In the genomic region with DNA sequence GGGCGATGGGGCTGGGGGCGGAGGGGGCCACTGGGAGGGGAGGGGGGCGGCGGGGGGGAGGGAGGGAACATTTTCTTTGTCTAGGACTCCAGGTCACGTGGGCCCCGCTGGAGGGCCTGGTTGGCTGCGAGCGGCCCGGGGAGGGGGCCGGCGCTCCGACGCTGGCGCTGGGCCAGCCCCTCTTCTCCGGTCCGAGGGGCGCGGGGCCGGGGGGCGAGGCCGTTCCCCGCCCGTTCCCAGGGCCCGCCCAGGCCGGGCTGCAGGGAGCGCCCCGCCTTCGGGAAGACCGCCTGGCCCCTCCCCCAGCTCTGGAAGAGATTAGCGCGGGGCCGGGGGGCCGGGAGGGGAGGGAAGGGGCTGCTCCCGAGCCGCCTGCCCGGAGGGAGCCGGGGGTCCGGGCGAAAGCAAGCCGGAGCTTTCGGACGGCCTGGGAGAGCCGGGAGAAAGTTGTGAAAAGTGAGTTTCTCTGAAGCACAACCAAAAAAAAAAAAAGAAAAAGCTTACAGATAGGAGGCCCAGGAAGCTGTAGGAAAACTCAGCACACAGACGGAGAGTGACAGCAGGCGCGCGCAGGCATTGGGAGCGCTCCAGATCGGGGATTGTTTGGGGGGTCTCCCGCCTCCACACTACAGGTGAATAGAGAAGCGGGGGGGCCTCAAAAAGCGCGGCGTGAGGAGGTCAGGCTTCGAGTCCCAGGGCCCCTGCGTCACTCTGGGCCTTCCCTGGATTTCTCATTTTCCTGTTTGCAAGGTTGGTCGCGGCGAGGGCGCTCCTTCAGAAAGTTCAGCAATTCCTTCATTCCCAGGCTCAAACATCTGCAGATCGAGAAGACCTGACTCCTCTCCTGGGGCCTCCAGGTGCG, we compare ENCODE assay signal across 8 cellular contexts.
DNase-seq lines count a peak whose midpoint lies in the region; ATAC-seq and TF ChIP-seq lines count a peak whose summit lies in the region.

No MANE protein-coding gene starts in this region.

- CTCF ChIA-PET in WTC11 (lab: Charles Lee), result interaction anchor here (0.6 to 3.9 kb wide), 9 partner anchors 21 to 1940 kb away, joined by 3 to 31 read pairs (median 4); no protein-coding TSS in a partner anchor

- H3K9me3 ChIP-seq in duodenal mucosa (ENCODE audit: control insufficient read depth in 1 of 2, low read length in 2 of 2) (no peaks in the 10 kb centered on the region), lung (ENCODE audit: control insufficient read depth in 2 of 2, insufficient read depth in 1 of 2, low read length in 1 of 2) (no peaks in the 10 kb centered on the region)

- H3K27me3 ChIP-seq in duodenal mucosa (ENCODE audit: control insufficient read depth in 1 of 2, insufficient read depth in 2 of 2, low read length in 2 of 2) (no peaks in the 10 kb centered on the region), lung (ENCODE audit: control insufficient read depth, insufficient read depth) (no peaks in the 10 kb centered on the region)

- POLR2A ChIA-PET in WTC11 (lab: Charles Lee), result interaction anchor here (0.5 to 2.9 kb wide), 14 partner anchors 8 to 529 kb away, joined by 3 to 14 read pairs (median 6); no protein-coding TSS in a partner anchor

- H3K4me1 ChIP-seq in duodenal mucosa (ENCODE audit: control insufficient read depth in 1 of 2, insufficient read depth in 2 of 2, low read length in 2 of 2) (peaks cover 7 to 11% of the 10 kb centered on the region in 2 donors), lung (ENCODE audit: control insufficient read depth in 2 of 2, insufficient read depth in 2 of 2, low read length in 2 of 2) (peaks cover 0 to 12% of the 10 kb centered on the region in 2 donors)

- DNase-seq in activated CD8-positive, alpha-beta memory T cell treated with anti-CD3 and anti-CD28 coated beads, Interleukin-2, amount 50 U/mL, for 4 hours, result peak; percentile 58
- DNase-seq in activated CD8-positive, alpha-beta memory T cell treated with anti-CD3 and anti-CD28 coated beads for 24 hours, result no peak
- DNase-seq in NCI-H128 (lab: John Stamatoyannopoulos, UW; ENCODE audit: unreplicated experiment), result peak; percentile 59
- peak; percentile 92 for DNase-seq in WTC11 (ENCODE audit: low spot score)
- DNase-seq in lung (ENCODE audit: low spot score), result peak; percentile 64
- DNase-seq in stimulated activated CD8-positive, alpha-beta memory T cell treated with anti-CD3 and anti-CD28 coated beads, Interleukin-2, amount 100 ng/mL, for 48 hours (ENCODE audit: low read depth in 2 of 2), result peak; percentile 39 to 44

- TF ChIP-seq CTCF in WTC11 (IDR thresholded peaks at IDR 0.05) (no peak), lung (IDR thresholded peaks at IDR 0.05; ENCODE audit: control extremely low read depth, extremely low read depth) (no peak)

- 16 to 26% methylated on average over 48 to 60 of the region's 62 CpGs for WGBS in lung, 2 donors

- peak overlapping the region in 1 of 2 donors; percentile 62 for H3K9ac ChIP-seq in duodenal mucosa (ENCODE audit: low read depth in 1 of 2, low read length in 2 of 2)

- peaks cover 43% of the 10 kb centered on the region for H3K36me3 Mint-ChIP-seq in WTC11

- H3K27ac Mint-ChIP-seq in WTC11, result peak overlapping the region; percentile 55

- H3K36me3 ChIP-seq in duodenal mucosa (ENCODE audit: control insufficient read depth in 1 of 2, insufficient read depth in 2 of 2, low read length in 2 of 2) (peaks cover 0 to 21% of the 10 kb centered on the region in 2 donors), lung (ENCODE audit: control insufficient read depth in 2 of 2, insufficient read depth in 2 of 2, low read length in 2 of 2) (peaks cover 0 to 16% of the 10 kb centered on the region in 2 donors)

- H3K4me3 ChIP-seq in duodenal mucosa (ENCODE audit: low read depth in 1 of 2, low read length in 2 of 2) (peak overlapping the region; percentile 63 to 71), lung (peak overlapping the region; percentile 16)

- peaks cover 58% of the 10 kb centered on the region for H3K4me1 Mint-ChIP-seq in WTC11

- ATAC-seq in WTC11 (peak; percentile 93), lung (ENCODE audit: insufficient read depth, low FRiP score) (peak; percentile 63), HG02938 (IDR thresholded peaks at IDR 0.05; ENCODE audit: unreplicated experiment) (no peak)

- peak overlapping the region; percentile 65 for H3K4me3 Mint-ChIP-seq in WTC11

- H3K27me3 Mint-ChIP-seq in WTC11 (ENCODE audit: low read depth), result no peaks in the 10 kb centered on the region; the same call in 1 of the 2 replicates

- H3K9me3 Mint-ChIP-seq in WTC11, result 0 out of 2 replicates have a peak, but pooled peaks cover 5% of the 10 kb centered on the region

- no peak overlapping the region for H3K27ac ChIP-seq in duodenal mucosa (ENCODE audit: low read depth, low read length)
- H3K27ac ChIP-seq in lung (ENCODE audit: low read depth in 1 of 2, low read length in 1 of 2), result peak overlapping the region; percentile 58 to 68

TF ChIP-seq in WTC11, 78 proteins besides CTCF, POLR2A, EP300 and RAD21:
- 0 out of 2 replicates have a peak, but pooled peaks have one; percentile 33 for TF ChIP-seq TP53 (CRISPR knock-in tag; IDR thresholded peaks at IDR 0.05)
- no peak for TF ChIP-seq NFATC4 (CRISPR knock-in tag; IDR thresholded peaks at IDR 0.05)
- peak; percentile 32; the same call in 1 of the 2 replicates for TF ChIP-seq NFYB (CRISPR knock-in tag; conservative IDR thresholded peaks at IDR 0.05; ENCODE audit: low read depth)
- TF ChIP-seq USF2 (CRISPR knock-in tag; IDR thresholded peaks at IDR 0.05), result peak; percentile 90
- no peak for TF ChIP-seq NR3C1 (CRISPR knock-in tag; conservative IDR thresholded peaks at IDR 0.05; ENCODE audit: low read depth)
- TF ChIP-seq SP1 (CRISPR knock-in tag; conservative IDR thresholded peaks at IDR 0.05), result peak; percentile 29
- peak; percentile 15; the same call in 1 of the 2 replicates for TF ChIP-seq MAX (CRISPR knock-in tag; IDR thresholded peaks at IDR 0.05)
- no peak for TF ChIP-seq ZNF671 (CRISPR knock-in tag; IDR thresholded peaks at IDR 0.05)
- TF ChIP-seq, protein P1, sequence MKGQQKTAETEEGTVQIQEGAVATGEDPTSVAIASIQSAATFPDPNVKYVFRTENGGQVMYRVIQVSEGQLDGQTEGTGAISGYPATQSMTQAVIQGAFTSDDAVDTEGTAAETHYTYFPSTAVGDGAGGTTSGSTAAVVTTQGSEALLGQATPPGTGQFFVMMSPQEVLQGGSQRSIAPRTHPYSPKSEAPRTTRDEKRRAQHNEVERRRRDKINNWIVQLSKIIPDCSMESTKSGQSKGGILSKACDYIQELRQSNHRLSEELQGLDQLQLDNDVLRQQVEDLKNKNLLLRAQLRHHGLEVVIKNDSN (CRISPR knock-in tag; IDR thresholded peaks at IDR 0.05), result peak; percentile 66
